ENCODE assay signal across 2 cellular contexts in genomic region chr1:160018900-160019299, GRCh38.
TF ChIP-seq lines count a peak whose summit lies in the region.

No MANE protein-coding gene starts in this region.

TF ChIP-seq in HepG2, 621 proteins besides CTCF, POLR2A, EP300 and RAD21:
- no peak for TF ChIP-seq SSRP1 (CRISPR knock-in tag; IDR thresholded peaks at IDR 0.05)
- TF ChIP-seq FOSL2 (CRISPR knock-in tag; IDR thresholded peaks at IDR 0.05): peak; percentile 45; the same call in 1 of the 2 replicates

TF ChIP-seq in GM12891, 5 proteins besides CTCF, POLR2A, EP300 and RAD21:
- no peak for TF ChIP-seq SPI1 (IDR thresholded peaks at IDR 0.05; ENCODE audit: low read depth, low read length)
- no peak for TF ChIP-seq TAF1 (IDR thresholded peaks at IDR 0.05; ENCODE audit: low read depth, low read length)
- TF ChIP-seq POLR2AphosphoS5 (IDR thresholded peaks at IDR 0.05; ENCODE audit: low read depth, low read length): no peak
- TF ChIP-seq POU2F2 (IDR thresholded peaks at IDR 0.05; ENCODE audit: low read depth, low read length): no peak
- no peak for TF ChIP-seq PAX5 (IDR thresholded peaks at IDR 0.05; ENCODE audit: insufficient read depth, low read length, severe bottlenecking)
